In the genomic region with DNA sequence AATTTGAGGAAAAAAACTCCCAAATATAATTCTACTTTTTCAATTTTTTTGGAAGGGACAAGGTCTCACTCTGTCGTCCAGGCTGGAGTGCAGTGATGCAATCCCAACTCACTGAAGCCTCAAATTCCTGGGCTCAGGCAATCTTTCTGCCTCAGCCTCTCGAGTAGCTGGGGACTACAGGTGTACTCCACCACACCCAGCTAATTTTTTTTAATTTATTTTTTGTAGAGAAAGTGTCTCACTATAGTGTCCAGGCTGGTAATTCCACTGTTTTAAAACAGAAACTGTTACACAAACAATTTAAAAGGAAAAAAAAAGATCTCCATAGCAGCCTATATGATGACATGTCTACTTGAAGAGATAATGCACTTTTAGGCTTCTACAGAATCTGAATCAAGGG, we compare ENCODE assay signal across 29 cellular contexts. TPM values are rescaled to one million over a fixed set of nuclear protein-coding genes. Genes with fewer than 3 reads are reported as not detected.
"Had no signal": no experiment of that assay in that cellular context is flagged by ENCODE, and none has a peak within 500 bp of the region (broad histone marks: within the 10 kb centered on the region; RNA-seq: fewer than 3 reads in every experiment).

No MANE protein-coding gene starts in this region.

- H3K36me3 Mint-ChIP-seq: activated CD4-positive, alpha-beta memory T cell treated with anti-CD3 and anti-CD28 coated beads for 36 hours had no signal

- H3K4me3 ChIP-seq: ascending aorta, breast epithelium, cardiac muscle cell, coronary artery, dorsolateral prefrontal cortex, heart left ventricle had no signal

- H3K9me3 ChIP-seq: ascending aorta, breast epithelium, heart left ventricle had no signal

- H3K36me3 ChIP-seq: ascending aorta, breast epithelium, cardiac muscle cell, heart left ventricle had no signal

- H3K27me3 Mint-ChIP-seq: activated CD4-positive, alpha-beta memory T cell treated with anti-CD3 and anti-CD28 coated beads for 36 hours; activated CD8-positive, alpha-beta memory T cell treated with anti-CD3 and anti-CD28 coated beads, Interleukin-2, amount 10 ng/mL, durations not matched to agents 7 days and 5 days; activated naive CD4-positive, alpha-beta T cell treated with anti-CD3 and anti-CD28 coated beads, Interleukin-2, amount 10 ng/mL, durations not matched to agents 7 days and 5 days; activated naive CD8-positive, alpha-beta T cell treated with anti-CD3 and anti-CD28 coated beads, Interleukin-2, amount 10 ng/mL, durations not matched to agents 7 days and 5 days; brain; dendritic cell treated with granulocyte-macrophage colony-stimulating factor and Interleukin-4, amounts not matched to agents 40 ng/mL and 50 ng/mL, for 4 days had no signal

- H3K27me3 ChIP-seq: ascending aorta, breast epithelium, cardiac muscle cell, dorsolateral prefrontal cortex, heart left ventricle had no signal

- ATAC-seq: activated CD8-positive, alpha-beta memory T cell treated with anti-CD3 and anti-CD28 coated beads, Interleukin-2, amount 10 ng/mL, durations not matched to agents 7 days and 5 days; activated CD8-positive, alpha-beta T cell treated with anti-CD3 and anti-CD28 coated beads, Interleukin-2, amount 10 ng/mL, durations not matched to agents 7 days and 5 days; activated naive CD4-positive, alpha-beta T cell treated with anti-CD3 and anti-CD28 coated beads, Interleukin-2, amount 50 U/mL, for 72 hours; esophagus mucosa; heart left ventricle had no signal

- H3K4me1 ChIP-seq: ascending aorta, breast epithelium had no signal

- DNase-seq: activated CD4-positive, alpha-beta memory T cell treated with anti-CD3 and anti-CD28 coated beads for 36 hours; activated CD4-positive, alpha-beta T cell treated with anti-CD3 and anti-CD28 coated beads for 48 hours; activated CD4-positive, CD25-positive, alpha-beta regulatory T cell; activated CD4-positive, CD25-positive, alpha-beta regulatory T cell treated with anti-CD3 and anti-CD28 coated beads, Interleukin-2, amount 50 U/mL, for 72 hours; activated CD8-positive, alpha-beta memory T cell treated with anti-CD3 and anti-CD28 coated beads, Interleukin-2, amount 10 ng/mL, durations not matched to agents 7 days and 5 days; activated CD8-positive, alpha-beta memory T cell treated with anti-CD3 and anti-CD28 coated beads, Interleukin-2, amount 50 U/mL, for 4 hours; activated CD8-positive, alpha-beta T cell treated with anti-CD3 and anti-CD28 coated beads, Interleukin-2, amount 10 ng/mL, durations not matched to agents 7 days and 5 days; activated gamma-delta T cell; activated naive CD4-positive, alpha-beta T cell; activated naive CD4-positive, alpha-beta T cell treated with anti-CD3 and anti-CD28 coated beads, Interleukin-2, amount 10 ng/mL, durations not matched to agents 7 days and 5 days; activated naive CD8-positive, alpha-beta T cell treated with anti-CD3 and anti-CD28 coated beads, Interleukin-2, amount 10 ng/mL, durations not matched to agents 7 days and 5 days; activated T-cell treated with anti-CD3 and anti-CD28 coated beads, Interleukin-2, amount 50 U/mL, for 1 hour; activated T-cell treated with anti-CD3 and anti-CD28 coated beads, Interleukin-2, amount 50 U/mL, for 48 hours; central memory CD4-positive, alpha-beta T cell; dorsolateral prefrontal cortex; effector memory CD4-positive, alpha-beta T cell; endodermal cell; foreskin fibroblast; heart left ventricle; T-helper 2 cell had no signal

- H3K27ac Mint-ChIP-seq: activated CD4-positive, alpha-beta memory T cell treated with anti-CD3 and anti-CD28 coated beads for 36 hours; activated CD8-positive, alpha-beta memory T cell treated with anti-CD3 and anti-CD28 coated beads, Interleukin-2, amount 10 ng/mL, durations not matched to agents 7 days and 5 days; activated CD8-positive, alpha-beta T cell treated with anti-CD3 and anti-CD28 coated beads, Interleukin-2, amount 10 ng/mL, durations not matched to agents 7 days and 5 days; activated naive CD4-positive, alpha-beta T cell treated with anti-CD3 and anti-CD28 coated beads, Interleukin-2, amount 10 ng/mL, durations not matched to agents 7 days and 5 days; activated naive CD4-positive, alpha-beta T cell treated with anti-CD3 and anti-CD28 coated beads, Interleukin-2, amount 50 U/mL, for 72 hours; activated naive CD8-positive, alpha-beta T cell treated with anti-CD3 and anti-CD28 coated beads, Interleukin-2, amount 10 ng/mL, durations not matched to agents 7 days and 5 days; activated T-helper 1 cell treated with anti-CD3 and anti-CD28 coated beads, Interleukin-12 subunit alpha, Interleukin-12 subunit beta, Interleukin-2, Interleukin-4 antibody, amounts not matched to agents 30 ng/mL and 10 ng/mL and 1 ng/mL, durations not matched to agents 14 hours and 24 hours and 36 hours; brain; dendritic cell treated with granulocyte-macrophage colony-stimulating factor and Interleukin-4, amounts not matched to agents 40 ng/mL and 50 ng/mL, for 4 days; endodermal cell had no signal

- H3K9me3 Mint-ChIP-seq: activated CD4-positive, alpha-beta memory T cell treated with anti-CD3 and anti-CD28 coated beads for 36 hours; activated naive CD4-positive, alpha-beta T cell treated with anti-CD3 and anti-CD28 coated beads, Interleukin-2, amount 10 ng/mL, durations not matched to agents 7 days and 5 days; activated naive CD4-positive, alpha-beta T cell treated with anti-CD3 and anti-CD28 coated beads, Interleukin-2, amount 50 U/mL, for 72 hours; activated naive CD8-positive, alpha-beta T cell treated with anti-CD3 and anti-CD28 coated beads, Interleukin-2, amount 10 ng/mL, durations not matched to agents 7 days and 5 days; activated T-helper 1 cell treated with anti-CD3 and anti-CD28 coated beads, Interleukin-12 subunit alpha, Interleukin-12 subunit beta, Interleukin-2, Interleukin-4 antibody, amounts not matched to agents 30 ng/mL and 10 ng/mL and 1 ng/mL, durations not matched to agents 14 hours and 24 hours and 36 hours; dendritic cell treated with granulocyte-macrophage colony-stimulating factor and Interleukin-4, amounts not matched to agents 40 ng/mL and 50 ng/mL, for 4 days; endodermal cell had no signal

- H3K4me3 Mint-ChIP-seq: activated CD4-positive, alpha-beta memory T cell treated with anti-CD3 and anti-CD28 coated beads for 36 hours; activated CD8-positive, alpha-beta memory T cell treated with anti-CD3 and anti-CD28 coated beads, Interleukin-2, amount 10 ng/mL, durations not matched to agents 7 days and 5 days; activated CD8-positive, alpha-beta T cell treated with anti-CD3 and anti-CD28 coated beads, Interleukin-2, amount 10 ng/mL, durations not matched to agents 7 days and 5 days; activated naive CD4-positive, alpha-beta T cell treated with anti-CD3 and anti-CD28 coated beads, Interleukin-2, amount 10 ng/mL, durations not matched to agents 7 days and 5 days; activated naive CD8-positive, alpha-beta T cell treated with anti-CD3 and anti-CD28 coated beads, Interleukin-2, amount 10 ng/mL, durations not matched to agents 7 days and 5 days; activated T-helper 1 cell treated with anti-CD3 and anti-CD28 coated beads, Interleukin-12 subunit alpha, Interleukin-12 subunit beta, Interleukin-2, Interleukin-4 antibody, amounts not matched to agents 30 ng/mL and 10 ng/mL and 1 ng/mL, durations not matched to agents 14 hours and 24 hours and 36 hours; brain; dendritic cell treated with granulocyte-macrophage colony-stimulating factor and Interleukin-4, amounts not matched to agents 40 ng/mL and 50 ng/mL, for 4 days; endodermal cell had no signal

- H3K27ac ChIP-seq: ascending aorta, breast epithelium, cardiac muscle cell, coronary artery, dorsolateral prefrontal cortex, heart left ventricle had no signal

RNA-seq across cellular contexts. Expression of a gene that starts 25.6 kb away (rescaled TPM):
- total RNA-seq: ascending aorta had no signal
